ENCODE assay signal across 29 cellular contexts in genomic region chr21:15283138-15283537, GRCh38.
"Had no signal": no experiment of that assay in that cellular context is flagged by ENCODE, and none has a peak within 500 bp of the region (broad histone marks: within the 10 kb centered on the region; RNA-seq: fewer than 3 reads in every experiment).

No MANE protein-coding gene starts in this region.

- ATAC-seq: activated CD4-positive, alpha-beta T cell treated with anti-CD3 and anti-CD28 coated beads for 36 hours; activated CD8-positive, alpha-beta memory T cell treated with anti-CD3 and anti-CD28 coated beads, Interleukin-2, amount 10 ng/mL, durations not matched to agents 7 days and 5 days; activated CD8-positive, alpha-beta T cell treated with anti-CD3 and anti-CD28 coated beads, Interleukin-2, amount 10 ng/mL, durations not matched to agents 7 days and 5 days; activated naive CD8-positive, alpha-beta T cell treated with anti-CD3 and anti-CD28 coated beads, Interleukin-2, amount 50 U/mL, for 24 hours; gastroesophageal sphincter; T-helper 17 cell had no signal

- H3K36me3 ChIP-seq: adrenal gland, esophagus squamous epithelium, gastroesophageal sphincter had no signal

- FAIRE-seq: colon, endothelial cell of umbilical vein had no signal

- H3K9me3 ChIP-seq: adrenal gland, body of pancreas, esophagus squamous epithelium, gastroesophageal sphincter had no signal

- H3K4me3 ChIP-seq: adrenal gland, body of pancreas, esophagus squamous epithelium, gastroesophageal sphincter had no signal

- H3K27me3 ChIP-seq: adrenal gland, body of pancreas, esophagus squamous epithelium, gastroesophageal sphincter had no signal

- H3K4me1 ChIP-seq: adrenal gland, body of pancreas, esophagus squamous epithelium, gastroesophageal sphincter had no signal

- DNase-seq: activated CD4-positive, alpha-beta memory T cell treated with anti-CD3 and anti-CD28 coated beads for 36 hours; activated CD4-positive, alpha-beta T cell treated with anti-CD3 and anti-CD28 coated beads for 36 hours; activated CD4-positive, alpha-beta T cell treated with anti-CD3 and anti-CD28 coated beads, Interleukin-2, amount 10 ng/mL, durations not matched to agents 24 days and 14 days; activated CD4-positive, CD25-positive, alpha-beta regulatory T cell; activated CD4-positive, CD25-positive, alpha-beta regulatory T cell treated with anti-CD3 and anti-CD28 coated beads, Interleukin-2, amount 50 U/mL, for 72 hours; activated CD8-positive, alpha-beta memory T cell treated with anti-CD3 and anti-CD28 coated beads, Interleukin-2, amount 10 ng/mL, durations not matched to agents 7 days and 5 days; activated CD8-positive, alpha-beta memory T cell treated with anti-CD3 and anti-CD28 coated beads, Interleukin-2, amount 50 U/mL, for 4 hours; activated CD8-positive, alpha-beta T cell treated with anti-CD3 and anti-CD28 coated beads, Interleukin-2, amount 10 ng/mL, durations not matched to agents 7 days and 5 days; activated effector memory CD4-positive, alpha-beta T cell treated with anti-CD3 and anti-CD28 coated beads, Interleukin-2, amount 50 U/mL, for 16 hours; activated naive CD4-positive, alpha-beta T cell treated with anti-CD3 and anti-CD28 coated beads for 36 hours; activated naive CD8-positive, alpha-beta T cell treated with anti-CD3 and anti-CD28 coated beads for 36 hours; activated naive CD8-positive, alpha-beta T cell treated with anti-CD3 and anti-CD28 coated beads, Interleukin-2, amount 50 U/mL, for 24 hours; activated T-cell treated with anti-CD3 and anti-CD28 coated beads, Interleukin-2, amount 50 U/mL, for 1 hour; activated T-cell treated with anti-CD3 and anti-CD28 coated beads, Interleukin-2, amount 50 U/mL, for 48 hours; adrenal gland; amygdala; aorta; body of pancreas; caudate nucleus; cortex of kidney; effector CD8-positive, alpha-beta T cell; esophagus squamous epithelium; foreskin melanocyte; T-helper 17 cell; T1000 had no signal

- H3K27ac ChIP-seq: adrenal gland, body of pancreas, epithelial cell of prostate, esophagus squamous epithelium, gastroesophageal sphincter had no signal
